In the genomic region with DNA sequence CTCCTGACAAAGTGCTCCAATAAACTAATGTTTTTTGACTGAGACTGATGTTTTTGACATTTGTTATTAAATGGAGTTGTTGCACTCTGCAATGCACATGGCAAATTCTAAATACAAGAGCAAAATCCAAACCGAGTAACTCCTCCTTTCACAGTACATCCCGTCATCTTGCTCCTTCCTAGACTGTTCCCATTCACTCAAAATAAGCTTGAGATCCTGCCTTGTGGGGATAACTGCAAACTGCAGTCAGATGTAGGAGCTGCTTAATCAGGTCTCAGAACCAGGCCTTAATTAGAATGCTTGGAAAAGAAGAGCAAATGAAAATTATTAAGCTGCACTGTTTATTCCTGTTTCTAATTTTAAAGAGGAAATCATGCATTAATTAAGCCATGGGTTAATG, we compare ENCODE assay signal across 1 cellular context.
TF ChIP-seq lines count a peak whose summit lies in the region.

No MANE protein-coding gene starts in this region.

TF ChIP-seq in H1, 55 proteins besides CTCF, POLR2A, EP300 and RAD21:
- no peak for TF ChIP-seq FOSL1 (IDR thresholded peaks at IDR 0.05; ENCODE audit: insufficient read depth, low read depth, low read length)
- TF ChIP-seq SP1 (IDR thresholded peaks at IDR 0.05; ENCODE audit: low read depth, low read length): no peak
- no peak for TF ChIP-seq CREB1 (IDR thresholded peaks at IDR 0.05)
- no peak for TF ChIP-seq JUND (IDR thresholded peaks at IDR 0.05; ENCODE audit: low read length)
- no peak for TF ChIP-seq ASH2L (IDR thresholded peaks at IDR 0.05; ENCODE audit: low read length)
- TF ChIP-seq BACH1 (IDR thresholded peaks at IDR 0.05; ENCODE audit: low read length): no peak
- TF ChIP-seq CHD1 (IDR thresholded peaks at IDR 0.05; ENCODE audit: low read depth, low read length): no peak
- TF ChIP-seq CBX8 (IDR thresholded peaks at IDR 0.05; ENCODE audit: borderline replicate concordance, low read depth, low read length): no peak
- TF ChIP-seq TAF1 (IDR thresholded peaks at IDR 0.05; ENCODE audit: low read depth, low read length): no peak
- TF ChIP-seq BCL11A (IDR thresholded peaks at IDR 0.05; ENCODE audit: low read depth in 2 of 2, low read length in 2 of 2): no peak
- no peak for TF ChIP-seq JUN (IDR thresholded peaks at IDR 0.05; ENCODE audit: low read depth, low read length)
- no peak for TF ChIP-seq SIRT6 (IDR thresholded peaks at IDR 0.05; ENCODE audit: low read length)
- no peak for TF ChIP-seq BRCA1 (IDR thresholded peaks at IDR 0.05; ENCODE audit: low read depth, low read length)
- TF ChIP-seq POU5F1 (IDR thresholded peaks at IDR 0.05; ENCODE audit: low read depth, low read length): no peak
- TF ChIP-seq YY1 (IDR thresholded peaks at IDR 0.05; ENCODE audit: low read depth, low read length): no peak
